8 cellular contexts compared by ENCODE assay signal in genomic region chr2:20650880-20651730, GRCh38. TPM values are rescaled to one million over a fixed set of nuclear protein-coding genes. Genes with fewer than 3 reads are reported as not detected.
DNase-seq lines count a peak whose midpoint lies in the region; ATAC-seq lines count a peak whose summit lies in the region.

A gene with protein sequence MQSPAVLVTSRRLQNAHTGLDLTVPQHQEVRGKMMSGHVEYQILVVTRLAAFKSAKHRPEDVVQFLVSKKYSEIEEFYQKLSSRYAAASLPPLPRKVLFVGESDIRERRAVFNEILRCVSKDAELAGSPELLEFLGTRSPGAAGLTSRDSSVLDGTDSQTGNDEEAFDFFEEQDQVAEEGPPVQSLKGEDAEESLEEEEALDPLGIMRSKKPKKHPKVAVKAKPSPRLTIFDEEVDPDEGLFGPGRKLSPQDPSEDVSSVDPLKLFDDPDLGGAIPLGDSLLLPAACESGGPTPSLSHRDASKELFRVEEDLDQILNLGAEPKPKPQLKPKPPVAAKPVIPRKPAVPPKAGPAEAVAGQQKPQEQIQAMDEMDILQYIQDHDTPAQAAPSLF (minus strand): TSS chr2:20651098. CDS start chr2:20651063, 35 bp downstream.

- H3K36me3 Mint-ChIP-seq in activated CD8-positive, alpha-beta T cell treated with anti-CD3 and anti-CD28 coated beads, Interleukin-2, amount 10 ng/mL, durations not matched to agents 7 days and 5 days (ENCODE audit: low read depth), result no peaks in the 10 kb centered on the region
- H3K36me3 Mint-ChIP-seq in memory B cell, result peaks cover 2% of the 10 kb centered on the region

- peaks cover 7% of the 10 kb centered on the region for H3K27me3 Mint-ChIP-seq in activated CD8-positive, alpha-beta T cell treated with anti-CD3 and anti-CD28 coated beads, Interleukin-2, amount 10 ng/mL, durations not matched to agents 7 days and 5 days (ENCODE audit: low read depth)
- peaks cover 1% of the 10 kb centered on the region for H3K27me3 Mint-ChIP-seq in memory B cell

- ATAC-seq in HG03457 (IDR thresholded peaks at IDR 0.05; ENCODE audit: unreplicated experiment) (peak; percentile 95), memory B cell (ENCODE audit: low read depth) (peak; percentile 88)
- ATAC-seq in activated CD8-positive, alpha-beta T cell treated with anti-CD3 and anti-CD28 coated beads, Interleukin-2, amount 10 ng/mL, durations not matched to agents 7 days and 5 days, result peak; percentile 95

- H3K4me1 Mint-ChIP-seq in activated CD8-positive, alpha-beta T cell treated with anti-CD3 and anti-CD28 coated beads, Interleukin-2, amount 10 ng/mL, durations not matched to agents 7 days and 5 days (ENCODE audit: low read depth), result peaks cover 19% of the 10 kb centered on the region
- H3K4me1 Mint-ChIP-seq in memory B cell, result peaks cover 37% of the 10 kb centered on the region

- DNase-seq in CD1c-positive myeloid dendritic cell (ENCODE audit: extremely low spot score) (peak; percentile 96), GM19240 (ENCODE audit: insufficient read length, low spot score) (peak; percentile 93), NCI-H82 (lab: John Stamatoyannopoulos, UW) (peak; percentile 87), memory B cell (ENCODE audit: low spot score in 2 of 2) (peak; percentile 98)
- DNase-seq in activated CD8-positive, alpha-beta T cell treated with anti-CD3 and anti-CD28 coated beads, Interleukin-2, amount 10 ng/mL, durations not matched to agents 7 days and 5 days, result peak; percentile 89
- DNase-seq in effector CD8-positive, alpha-beta T cell (lab: John Stamatoyannopoulos, UW), result peak; percentile 78
- DNase-seq in stimulated activated CD8-positive, alpha-beta memory T cell treated with anti-CD3 and anti-CD28 coated beads, Interleukin-12 subunit alpha, Interleukin-12 subunit beta, amount 100 ng/mL, for 4 hours (ENCODE audit: low read depth), result peak; percentile 84

- CTCF ChIA-PET in activated CD8-positive, alpha-beta T cell treated with anti-CD3 and anti-CD28 coated beads, Interleukin-2, amount 10 ng/mL, durations not matched to agents 7 days and 5 days (lab: Charles Lee), result interaction anchor here (0.6 to 4.8 kb wide), 36 partner anchors 9 to 545 kb away, joined by 3 to 57 read pairs (median 4); partner anchors contain the start of gene RHOB

- no peaks in the 10 kb centered on the region for H3K9me3 Mint-ChIP-seq in activated CD8-positive, alpha-beta T cell treated with anti-CD3 and anti-CD28 coated beads, Interleukin-2, amount 10 ng/mL, durations not matched to agents 7 days and 5 days (ENCODE audit: insufficient read depth)
- H3K9me3 Mint-ChIP-seq in memory B cell, result no peaks in the 10 kb centered on the region

- peak within 1 kb of the TSS; percentile 91 for H3K27ac Mint-ChIP-seq in activated CD8-positive, alpha-beta T cell treated with anti-CD3 and anti-CD28 coated beads, Interleukin-2, amount 10 ng/mL, durations not matched to agents 7 days and 5 days
- H3K27ac Mint-ChIP-seq in memory B cell, result peak within 1 kb of the TSS; percentile 94

- H3K4me3 Mint-ChIP-seq in activated CD8-positive, alpha-beta T cell treated with anti-CD3 and anti-CD28 coated beads, Interleukin-2, amount 10 ng/mL, durations not matched to agents 7 days and 5 days, result peak within 1 kb of the TSS; percentile 87
- H3K4me3 Mint-ChIP-seq in memory B cell, result peak within 1 kb of the TSS; percentile 88

- POLR2A ChIA-PET in activated CD8-positive, alpha-beta T cell treated with anti-CD3 and anti-CD28 coated beads, Interleukin-2, amount 10 ng/mL, durations not matched to agents 7 days and 5 days (lab: Charles Lee), result interaction anchor here (0.7 to 2.2 kb wide), 10 partner anchors 10 to 302 kb away, joined by 3 to 15 read pairs (median 4); partner anchors contain the start of genes LDAH and RHOB

RNA-seq across cellular contexts. Expression of the gene that starts here (rescaled TPM):
- total RNA-seq in activated CD8-positive, alpha-beta T cell treated with anti-CD3 and anti-CD28 coated beads, Interleukin-2, amount 10 ng/mL, durations not matched to agents 7 days and 5 days, result 10 to 100 TPM; 10.5 to 11.2 TPM

Comparison
In these comparisons a context has a peak if more than half of its experiments do, and no peak if none do; other contexts are left out.
1. Peak in every context shown above with its lines: DNase-seq and ATAC-seq.